In genomic region chr20:5234158-5234557, GRCh38 we compare ENCODE assay signal across 18 cellular contexts.
"Had no signal": no experiment of that assay in that cellular context is flagged by ENCODE, and none has a peak within 500 bp of the region (broad histone marks: within the 10 kb centered on the region; RNA-seq: fewer than 3 reads in every experiment).

No MANE protein-coding gene starts in this region.

- ATAC-seq: esophagus mucosa; gastrocnemius medialis; heart right ventricle; natural killer cell treated with Interleukin-12 subunit alpha and Interleukin-12 subunit beta and Interleukin-15 and Interleukin-18, amount 100 ng/mL, for 72 hours; stimulated activated effector memory CD8-positive, alpha-beta T cell treated with anti-CD3 and anti-CD28 coated beads, Interleukin-12 subunit alpha, Interleukin-12 subunit beta, amount 100 ng/mL, for 72 hours; stimulated activated naive CD8-positive, alpha-beta T cell treated with anti-CD3 and anti-CD28 coated beads, Interleukin-15, Interleukin-2, amounts not matched to agents 100 U/mL and 50 U/mL, for 24 hours had no signal

- DNase-seq: effector memory CD4-positive, alpha-beta T cell; gastrocnemius medialis; heart right ventricle; hypothalamus; islet precursor cell; left ventricle myocardium inferior; mesenchymal stem cell; midbrain; nucleus accumbens; ovary; small intestine; stimulated activated CD4-positive, alpha-beta T cell treated with anti-CD3 and anti-CD28 coated beads, Interleukin-12 subunit alpha, Interleukin-12 subunit beta, amount 100 ng/mL, for 4 hours; stimulated activated naive CD8-positive, alpha-beta T cell treated with anti-CD3 and anti-CD28 coated beads, Interleukin-15, Interleukin-2, amounts not matched to agents 100 U/mL and 50 U/mL, for 24 hours; thyroid gland; uterus had no signal
